Comparison of ENCODE assay signal across 2 cellular contexts in genomic region chr5:75007537-75007847, GRCh38.
TF ChIP-seq lines count a peak whose summit lies in the region.

No MANE protein-coding gene starts in this region.

TF ChIP-seq in GM23338, 12 proteins besides CTCF, POLR2A, EP300 and RAD21 (continued from another document):
- no peak for TF ChIP-seq REST (IDR thresholded peaks at IDR 0.05; ENCODE audit: unreplicated experiment)
- no peak for TF ChIP-seq ETS1 (IDR thresholded peaks at IDR 0.05)
- no peak for TF ChIP-seq CREB1 (CRISPR knock-in tag; IDR thresholded peaks at IDR 0.05; ENCODE audit: low read depth)
- no peak for TF ChIP-seq NANOG (IDR thresholded peaks at IDR 0.05; ENCODE audit: borderline replicate concordance)
- TF ChIP-seq EZH2phosphoT487 (IDR thresholded peaks at IDR 0.05; ENCODE audit: unreplicated experiment), result no peak
- no peak for TF ChIP-seq ZNF114 (CRISPR knock-in tag; IDR thresholded peaks at IDR 0.05)
- no peak for TF ChIP-seq ZNF462 (CRISPR knock-in tag; IDR thresholded peaks at IDR 0.05)
- TF ChIP-seq ZNF331 (CRISPR knock-in tag; IDR thresholded peaks at IDR 0.05; ENCODE audit: low read depth), result no peak
- no peak for TF ChIP-seq EZH2 (IDR thresholded peaks at IDR 0.05; ENCODE audit: low read depth, unreplicated experiment)
- TF ChIP-seq POLR2AphosphoS5 (IDR thresholded peaks at IDR 0.05; ENCODE audit: low read depth), result no peak
- no peak for TF ChIP-seq STAT1 (IDR thresholded peaks at IDR 0.05; ENCODE audit: unreplicated experiment)

TF ChIP-seq in WTC11, 78 proteins besides CTCF, POLR2A, EP300 and RAD21 (continued from another document):
- TF ChIP-seq ERG (CRISPR knock-in tag; IDR thresholded peaks at IDR 0.05) (no peak), JUN (CRISPR knock-in tag; IDR thresholded peaks at IDR 0.05) (no peak), EMX1 (CRISPR knock-in tag; IDR thresholded peaks at IDR 0.05) (no peak), FOXP4 (CRISPR knock-in tag; IDR thresholded peaks at IDR 0.05) (no peak)
